In the genomic region with DNA sequence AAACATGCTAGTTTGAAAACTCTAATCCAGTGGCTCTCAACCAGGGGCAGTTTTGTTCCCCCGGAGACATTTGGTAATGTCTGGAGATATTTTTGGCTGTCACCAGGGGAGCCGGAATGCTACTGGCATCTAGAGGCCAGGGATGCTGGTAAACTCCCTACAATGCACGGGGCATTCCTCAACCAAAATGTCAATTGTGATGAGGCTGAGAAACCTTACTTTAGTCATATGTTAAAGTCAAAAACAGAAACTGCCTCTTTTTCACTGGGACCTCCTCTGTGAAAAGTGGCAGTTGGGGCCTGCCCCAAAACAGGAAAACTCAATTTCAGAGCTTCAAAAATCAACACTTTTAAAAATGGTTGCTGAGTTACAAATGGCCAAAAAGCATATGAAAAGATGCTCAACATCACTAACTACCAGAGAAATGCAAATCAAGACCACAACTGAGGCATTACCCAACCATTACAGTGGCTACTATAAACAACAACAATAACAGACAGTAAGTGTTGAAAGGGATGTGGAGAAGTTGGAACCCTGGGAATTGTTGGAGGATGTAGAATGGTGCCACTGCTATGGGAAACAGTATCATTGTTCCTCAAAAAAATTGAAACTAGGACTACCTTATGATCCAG, we compare ENCODE assay signal across 16 cellular contexts.
DNase-seq lines count a peak whose midpoint lies in the region; ATAC-seq and TF ChIP-seq lines count a peak whose summit lies in the region.
"Had no signal": no experiment of that assay in that cellular context is flagged by ENCODE, and none has a peak within 500 bp of the region (broad histone marks: within the 10 kb centered on the region; RNA-seq: fewer than 3 reads in every experiment).

No MANE protein-coding gene starts in this region.

- no peak overlapping the region for H3K27ac Mint-ChIP-seq in GM23338
- H3K27ac Mint-ChIP-seq: progenitor cell of endocrine pancreas had no signal

- H2AFZ ChIP-seq in GM23338 = no peak overlapping the region

- peaks cover 13% of the 10 kb centered on the region; the same call in 2 of the 3 replicates for H3K9me3 Mint-ChIP-seq in GM23338

- peaks cover 9% of the 10 kb centered on the region; the same call in 2 of the 3 replicates for H3K36me3 Mint-ChIP-seq in GM23338 (ENCODE audit: low read depth)

- no peaks in the 10 kb centered on the region for H3K9me3 ChIP-seq in left ventricle myocardium inferior (replicated peaks)
- no peaks in the 10 kb centered on the region for H3K9me3 ChIP-seq in aorta (ENCODE audit: control insufficient read depth, low read length)
- H3K9me3 ChIP-seq: body of pancreas had no signal

- ATAC-seq in left ventricle myocardium superior (peak; percentile 30), HG02588 (IDR thresholded peaks at IDR 0.05; ENCODE audit: unreplicated experiment) (peak; percentile 48), aorta (ENCODE audit: low FRiP score) (no peak), GM23338 (no peak), GM18907 (IDR thresholded peaks at IDR 0.05; ENCODE audit: unreplicated experiment) (no peak)
- ATAC-seq: body of pancreas, Right ventricle myocardium inferior had no signal

- H3K4me2 ChIP-seq in GM23338 = no peak overlapping the region

- peaks cover 10% of the 10 kb centered on the region for H3K27me3 Mint-ChIP-seq in GM23338 (ENCODE audit: insufficient read depth, low read depth, poor library complexity)

- H3F3A ChIP-seq in GM23338 (replicated peaks; ENCODE audit: low read depth) = no peaks in the 10 kb centered on the region

- H3K36me3 ChIP-seq in left ventricle myocardium inferior = no peaks in the 10 kb centered on the region
- no peaks in the 10 kb centered on the region for H3K36me3 ChIP-seq in aorta (ENCODE audit: control insufficient read depth in 1 of 2, insufficient read depth in 2 of 2, low read length in 1 of 2)
- H3K36me3 ChIP-seq in GM23338 (ENCODE audit: insufficient read depth) = no peaks in the 10 kb centered on the region

- no peaks in the 10 kb centered on the region for H4K20me1 ChIP-seq in GM23338 (replicated peaks; ENCODE audit: insufficient read depth)

- DNase-seq in left ventricle myocardium superior (no peak), left ventricle myocardium inferior (no peak), NAMALWA (ENCODE audit: low spot score) (peak; percentile 9), aorta (no peak), GM23338 (ENCODE audit: low spot score) (no peak), KG1 (lab: John Stamatoyannopoulos, UW) (no peak)
- DNase-seq: ACHN; DND-41; NCI-H226; stimulated activated CD4-positive, alpha-beta T cell treated with anti-CD3 and anti-CD28 coated beads, Interleukin-4, amount 100 ng/mL, for 1 hour had no signal

- 0 out of 2 replicates have a peak, but pooled peaks cover 4% of the 10 kb centered on the region for H3K9me2 ChIP-seq in GM23338 (ENCODE audit: insufficient read depth)

- no peaks in the 10 kb centered on the region for H3K79me2 ChIP-seq in GM23338 (replicated peaks; ENCODE audit: insufficient read depth)

- no peak overlapping the region for H3K4me3 Mint-ChIP-seq in GM23338

- TF ChIP-seq CTCF in left ventricle myocardium inferior (IDR thresholded peaks at IDR 0.05; ENCODE audit: borderline replicate concordance) (no peak), GM23338 (conservative IDR thresholded peaks at IDR 0.05; ENCODE audit: low read depth in 2 of 2) (no peak)

- WGBS in aorta, 2 donors = 0 to 5% methylated on average over 3 of the region's 3 CpGs

- H3K27ac ChIP-seq in left ventricle myocardium inferior (replicated peaks) (no peak overlapping the region), aorta (ENCODE audit: low read depth in 1 of 2, low read length in 2 of 2) (peak overlapping the region; percentile 39 to 73), GM23338 (ENCODE audit: low read depth) (no peak overlapping the region)
- H3K27ac ChIP-seq: body of pancreas had no signal

- no peaks in the 10 kb centered on the region for H3K27me3 ChIP-seq in left ventricle myocardium inferior (ENCODE audit: low read depth)
- H3K27me3 ChIP-seq in aorta (ENCODE audit: control insufficient read depth in 1 of 2, insufficient read depth in 2 of 2, low read length in 1 of 2) = no peaks in the 10 kb centered on the region
- H3K27me3 ChIP-seq in GM23338 (ENCODE audit: insufficient read depth) = no peaks in the 10 kb centered on the region
- H3K27me3 ChIP-seq: body of pancreas had no signal

- intact Hi-C loops in left ventricle myocardium superior (cut with micrococcal nuclease) (no loop called here), left ventricle myocardium inferior (cut with micrococcal nuclease) (no loop called here), aorta (cut with DNase I) (no loop called here)

- peaks cover 10% of the 10 kb centered on the region for H3K4me1 Mint-ChIP-seq in GM23338

- H3K4me1 ChIP-seq in left ventricle myocardium inferior (peaks cover 32% of the 10 kb centered on the region), aorta (ENCODE audit: control insufficient read depth in 1 of 2, insufficient read depth in 2 of 2, low read length in 2 of 2) (peaks cover 8 to 10% of the 10 kb centered on the region in 2 donors), GM23338 (ENCODE audit: insufficient read depth) (peaks cover 3% of the 10 kb centered on the region; the same call in 1 of the 2 replicates)
- H3K4me1 ChIP-seq: body of pancreas had no signal

- H3K4me3 ChIP-seq in left ventricle myocardium inferior (no peak overlapping the region), aorta (ENCODE audit: low read length in 2 of 2) (no peak overlapping the region), GM23338 (no peak overlapping the region)
- H3K4me3 ChIP-seq: body of pancreas, lung had no signal

TF ChIP-seq in GM23338, 12 proteins besides CTCF, POLR2A, EP300 and RAD21 (continues in another document):
- TF ChIP-seq, protein P1, sequence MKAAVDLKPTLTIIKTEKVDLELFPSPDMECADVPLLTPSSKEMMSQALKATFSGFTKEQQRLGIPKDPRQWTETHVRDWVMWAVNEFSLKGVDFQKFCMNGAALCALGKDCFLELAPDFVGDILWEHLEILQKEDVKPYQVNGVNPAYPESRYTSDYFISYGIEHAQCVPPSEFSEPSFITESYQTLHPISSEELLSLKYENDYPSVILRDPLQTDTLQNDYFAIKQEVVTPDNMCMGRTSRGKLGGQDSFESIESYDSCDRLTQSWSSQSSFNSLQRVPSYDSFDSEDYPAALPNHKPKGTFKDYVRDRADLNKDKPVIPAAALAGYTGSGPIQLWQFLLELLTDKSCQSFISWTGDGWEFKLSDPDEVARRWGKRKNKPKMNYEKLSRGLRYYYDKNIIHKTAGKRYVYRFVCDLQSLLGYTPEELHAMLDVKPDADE (IDR thresholded peaks at IDR 0.05) = no peak
- TF ChIP-seq EZH2 (IDR thresholded peaks at IDR 0.05; ENCODE audit: low read depth, unreplicated experiment) (no peak), POLR2AphosphoS5 (IDR thresholded peaks at IDR 0.05; ENCODE audit: low read depth) (no peak), EZH2phosphoT487 (IDR thresholded peaks at IDR 0.05; ENCODE audit: unreplicated experiment) (no peak), STAT1 (IDR thresholded peaks at IDR 0.05; ENCODE audit: unreplicated experiment) (no peak)

Comparison
In these comparisons a context has a peak if more than half of its experiments do, and no peak if none do; other contexts are left out.
1. ATAC-seq: peak in left ventricle myocardium superior (single experiment) and HG02588 (single experiment); none in aorta (single experiment), GM23338 (single experiment) and GM18907 (single experiment).
2. H3K27ac ChIP-seq: peak in aorta (2 of 2); none in left ventricle myocardium inferior (single experiment) and GM23338 (single experiment).